12 cellular contexts compared by ENCODE assay signal in genomic region chr17:74639704-74640142, GRCh38. TPM values are rescaled to one million over a fixed set of nuclear protein-coding genes. Genes with fewer than 3 reads are reported as not detected.
A peak's percentile ranks its signal among the peaks of the same experiment; 100 is the strongest.
DNase-seq lines count a peak whose midpoint lies in the region; ATAC-seq and TF ChIP-seq lines count a peak whose summit lies in the region.
"Had no signal": no experiment of that assay in that cellular context is flagged by ENCODE, and none has a peak within 500 bp of the region (broad histone marks: within the 10 kb centered on the region; RNA-seq: fewer than 3 reads in every experiment).

No MANE protein-coding gene starts in this region.

- H3K4me3 ChIP-seq in upper lobe of right lung, result no peak overlapping the region
- H3K4me3 ChIP-seq in brain microvascular endothelial cell (ENCODE audit: low read depth, low read length), result no peak overlapping the region
- H3K4me3 ChIP-seq in WERI-Rb-1 (ENCODE audit: low read depth, low read length), result no peak overlapping the region

- H3K36me3 Mint-ChIP-seq in effector memory CD8-positive, alpha-beta T cell (ENCODE audit: insufficient read depth), result peaks cover 3% of the 10 kb centered on the region

- ATAC-seq in effector memory CD8-positive, alpha-beta T cell (replicated peaks), result peak; percentile 35
- peak; percentile 52 for ATAC-seq in upper lobe of right lung

- peaks cover 9 to 11% of the 10 kb centered on the region in 2 donors for H3K4me1 Mint-ChIP-seq in effector memory CD8-positive, alpha-beta T cell (ENCODE audit: low read depth in 2 of 2)

- H3K9me3 ChIP-seq in upper lobe of right lung (no peaks in the 10 kb centered on the region), WERI-Rb-1 (ENCODE audit: severe bottlenecking) (no peaks in the 10 kb centered on the region)

- no peak overlapping the region for H3K4me3 Mint-ChIP-seq in effector memory CD8-positive, alpha-beta T cell

- TF ChIP-seq CTCF in upper lobe of right lung (IDR thresholded peaks at IDR 0.05), result no peak
- TF ChIP-seq CTCF in brain microvascular endothelial cell (IDR thresholded peaks at IDR 0.05; ENCODE audit: low read depth, low read length, missing control alignments), result no peak
- TF ChIP-seq CTCF in WERI-Rb-1 (IDR thresholded peaks at IDR 0.05; ENCODE audit: low read depth, low read length), result no peak

- H3K27me3 ChIP-seq in upper lobe of right lung (peaks cover 12% of the 10 kb centered on the region), brain microvascular endothelial cell (replicated peaks) (no peaks in the 10 kb centered on the region), WERI-Rb-1 (ENCODE audit: insufficient read depth, low read depth, severe bottlenecking) (no peaks in the 10 kb centered on the region)

- H3K27ac ChIP-seq in upper lobe of right lung (no peak overlapping the region), brain microvascular endothelial cell (no peak overlapping the region), WERI-Rb-1 (no peak overlapping the region)

- in situ Hi-C loops in brain microvascular endothelial cell (cut with HindIII; ENCODE audit: low pct_ligation_motif_present, low sequenced_read_pairs), result no loop called here

- H3K4me1 ChIP-seq in upper lobe of right lung, result no peaks in the 10 kb centered on the region

- no peak overlapping the region for H3K27ac Mint-ChIP-seq in effector memory CD8-positive, alpha-beta T cell

- intact Hi-C loops in upper lobe of right lung (cut with DNase I), result no loop called here

- no peaks in the 10 kb centered on the region for H3K9me3 Mint-ChIP-seq in effector memory CD8-positive, alpha-beta T cell

- DNase-seq in stimulated activated CD4-positive, alpha-beta T cell treated with anti-CD3 and anti-CD28 coated beads, Interleukin-15, amount 100 ng/mL, for 24 hours, result peak; percentile 11
- DNase-seq in stimulated activated CD4-positive, alpha-beta T cell treated with anti-CD3 and anti-CD28 coated beads, Interleukin-12 subunit alpha, Interleukin-12 subunit beta, amount 100 ng/mL, for 4 hours, result no peak
- peak; percentile 87 for DNase-seq in NOMO-1 treated with dmso at 0.1 percent for 144 hours (lab: John Stamatoyannopoulos, UW; ENCODE audit: unreplicated experiment)
- no peak for DNase-seq in effector memory CD8-positive, alpha-beta T cell
- peak; percentile 45 for DNase-seq in upper lobe of right lung
- no peak for DNase-seq in brain microvascular endothelial cell
- no peak for DNase-seq in WERI-Rb-1
- DNase-seq in occipital lobe (lab: John Stamatoyannopoulos, UW), result no peak
- DNase-seq: cerebellar nuclear complex, SW 1271 had no signal

- no peaks in the 10 kb centered on the region for H3K36me3 ChIP-seq in upper lobe of right lung
- H3K36me3 ChIP-seq in brain microvascular endothelial cell (replicated peaks), result no peaks in the 10 kb centered on the region
- no peaks in the 10 kb centered on the region for H3K36me3 ChIP-seq in WERI-Rb-1

- H3K27me3 Mint-ChIP-seq in effector memory CD8-positive, alpha-beta T cell, result peaks cover 53 to 71% of the 10 kb centered on the region in 2 donors

RNA-seq across cellular contexts. Expression of gene CD300E, which starts 16.2 kb away (rescaled TPM):
- total RNA-seq in upper lobe of right lung (6.5 TPM), occipital lobe (0.16 TPM)
- total RNA-seq: HT-29, renal cortical epithelial cell had no signal

RNA-seq across cellular contexts. Expression of gene CD300LD, which starts 47.6 kb away (rescaled TPM):
- total RNA-seq in upper lobe of right lung, result not detected
- total RNA-seq in occipital lobe, result not detected
- total RNA-seq: HT-29, renal cortical epithelial cell had no signal

Comparison
In these comparisons a context has a peak if more than half of its experiments do, and no peak if none do; other contexts are left out.
1. DNase-seq: peak in stimulated activated CD4-positive, alpha-beta T cell treated with anti-CD3 and anti-CD28 coated beads, Interleukin-15, amount 100 ng/mL, for 24 hours (single experiment), NOMO-1 treated with dmso at 0.1 percent for 144 hours (single experiment) and upper lobe of right lung (single experiment); none in stimulated activated CD4-positive, alpha-beta T cell treated with anti-CD3 and anti-CD28 coated beads, Interleukin-12 subunit alpha, Interleukin-12 subunit beta, amount 100 ng/mL, for 4 hours (single experiment), effector memory CD8-positive, alpha-beta T cell (0 of 3), brain microvascular endothelial cell (single experiment), WERI-Rb-1 (single experiment) and occipital lobe (single experiment).